Comparison of ENCODE assay signal across 13 cellular contexts in genomic region chr2:233242231-233242917, GRCh38.
DNase-seq lines count a peak whose midpoint lies in the region; ATAC-seq and TF ChIP-seq lines count a peak whose summit lies in the region.
"Had no signal": no experiment of that assay in that cellular context is flagged by ENCODE, and none has a peak within 500 bp of the region (broad histone marks: within the 10 kb centered on the region; RNA-seq: fewer than 3 reads in every experiment).

No MANE protein-coding gene starts in this region.

- no peak for TF ChIP-seq CTCF in fibroblast of mammary gland (conservative IDR thresholded peaks at IDR 0.05; ENCODE audit: control insufficient read depth, insufficient read depth, low read depth, low read length)

- H3K4me3 ChIP-seq in fibroblast of mammary gland (ENCODE audit: control insufficient read depth, low read depth, low read length), result no peak overlapping the region

- H3K9me3 Mint-ChIP-seq in T-helper 2 cell treated with Interferon-gamma antibody and Interleukin-4, amounts not matched to agents 5 μg/mL and 100 μg/mL, for 36 hours, result peaks cover 13% of the 10 kb centered on the region
- peaks cover 3% of the 10 kb centered on the region for H3K9me3 Mint-ChIP-seq in stimulated activated memory B cell treated with anti-CD40 and anti-IgM and Interleukin-4, amounts not matched to agents 10 μg/mL and 1 μg/mL and 100 μg/mL, for 72 hours

- no peaks in the 10 kb centered on the region for H3K27me3 Mint-ChIP-seq in T-helper 2 cell treated with Interferon-gamma antibody and Interleukin-4, amounts not matched to agents 5 μg/mL and 100 μg/mL, for 36 hours (ENCODE audit: low read depth)
- no peaks in the 10 kb centered on the region for H3K27me3 Mint-ChIP-seq in stimulated activated memory B cell treated with anti-CD40 and anti-IgM and Interleukin-4, amounts not matched to agents 10 μg/mL and 1 μg/mL and 100 μg/mL, for 72 hours

- peaks cover 61% of the 10 kb centered on the region for H3K4me1 Mint-ChIP-seq in T-helper 2 cell treated with Interferon-gamma antibody and Interleukin-4, amounts not matched to agents 5 μg/mL and 100 μg/mL, for 36 hours (ENCODE audit: low read depth)
- peaks cover 36% of the 10 kb centered on the region for H3K4me1 Mint-ChIP-seq in stimulated activated memory B cell treated with anti-CD40 and anti-IgM and Interleukin-4, amounts not matched to agents 10 μg/mL and 1 μg/mL and 100 μg/mL, for 72 hours

- H3K27ac Mint-ChIP-seq in T-helper 2 cell treated with Interferon-gamma antibody and Interleukin-4, amounts not matched to agents 5 μg/mL and 100 μg/mL, for 36 hours, result peak overlapping the region; percentile 12
- H3K27ac Mint-ChIP-seq in stimulated activated memory B cell treated with anti-CD40 and anti-IgM and Interleukin-4, amounts not matched to agents 10 μg/mL and 1 μg/mL and 100 μg/mL, for 72 hours, result peak overlapping the region; percentile 64

- H3K36me3 Mint-ChIP-seq in T-helper 2 cell treated with Interferon-gamma antibody and Interleukin-4, amounts not matched to agents 5 μg/mL and 100 μg/mL, for 36 hours (ENCODE audit: low read depth), result peaks cover 20% of the 10 kb centered on the region
- no peaks in the 10 kb centered on the region for H3K36me3 Mint-ChIP-seq in stimulated activated memory B cell treated with anti-CD40 and anti-IgM and Interleukin-4, amounts not matched to agents 10 μg/mL and 1 μg/mL and 100 μg/mL, for 72 hours

- peak overlapping the region; percentile 75 for H3K4me3 Mint-ChIP-seq in T-helper 2 cell treated with Interferon-gamma antibody and Interleukin-4, amounts not matched to agents 5 μg/mL and 100 μg/mL, for 36 hours
- no peak overlapping the region for H3K4me3 Mint-ChIP-seq in stimulated activated memory B cell treated with anti-CD40 and anti-IgM and Interleukin-4, amounts not matched to agents 10 μg/mL and 1 μg/mL and 100 μg/mL, for 72 hours

- ATAC-seq in stimulated activated memory B cell treated with anti-CD40 and anti-IgM and Interleukin-4, amounts not matched to agents 10 μg/mL and 1 μg/mL and 100 μg/mL, for 72 hours, result peak; percentile 75
- no peak for ATAC-seq in GM21526 (IDR thresholded peaks at IDR 0.05; ENCODE audit: low FRiP score, unreplicated experiment)
- no peak for ATAC-seq in GM21825 (IDR thresholded peaks at IDR 0.05; ENCODE audit: unreplicated experiment)
- no peak for ATAC-seq in HG02571 (IDR thresholded peaks at IDR 0.05; ENCODE audit: unreplicated experiment)

- DNase-seq in T-helper 2 cell treated with Interferon-gamma antibody and Interleukin-4, amounts not matched to agents 5 μg/mL and 100 μg/mL, for 36 hours (ENCODE audit: low spot score), result no peak
- no peak for DNase-seq in T-helper 2 cell
- DNase-seq in SIG-M5 (lab: John Stamatoyannopoulos, UW), result peak; percentile 89
- peak; percentile 19 for DNase-seq in fibroblast of mammary gland (ENCODE audit: low read depth)
- DNase-seq: 8988T; GDM1; kidney glomerular epithelial cell; stimulated activated CD4-positive, alpha-beta T cell treated with anti-CD3 and anti-CD28 coated beads, Interleukin-12 subunit alpha, Interleukin-12 subunit beta, amount 100 ng/mL, for 4 hours; substantia nigra had no signal

Comparison
In these comparisons a context has a peak if more than half of its experiments do, and no peak if none do; other contexts are left out.
1. DNase-seq: peak in SIG-M5 (single experiment) and fibroblast of mammary gland (single experiment); none in T-helper 2 cell treated with Interferon-gamma antibody and Interleukin-4, amounts not matched to agents 5 μg/mL and 100 μg/mL, for 36 hours (single experiment) and T-helper 2 cell (0 of 5).